Comparison of ENCODE assay signal across 21 cellular contexts in the genomic region with DNA sequence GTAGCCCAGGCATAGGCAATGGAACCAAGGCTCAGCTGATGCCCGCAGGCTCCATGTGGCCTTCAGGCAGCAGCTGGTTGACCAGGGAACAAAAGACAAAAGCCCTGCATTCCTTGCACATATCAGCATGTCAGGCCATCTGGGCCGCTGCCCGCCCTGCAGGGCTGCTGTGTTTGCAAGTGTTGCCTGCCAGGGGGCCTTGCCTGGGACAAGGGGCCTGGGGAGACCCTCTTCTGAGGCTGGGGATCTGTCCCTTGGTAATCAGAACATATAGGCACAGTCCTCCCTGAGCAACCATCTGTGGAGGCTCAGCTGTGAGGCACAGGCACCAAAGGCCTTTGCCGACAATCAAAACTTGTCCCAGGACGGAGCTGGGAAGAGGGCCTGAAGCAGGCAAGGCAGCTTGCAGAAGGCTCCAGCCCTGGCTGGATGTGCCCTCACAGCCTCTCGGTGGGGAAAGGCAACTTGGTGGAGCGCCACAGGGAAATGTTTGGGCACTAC.
DNase-seq lines count a peak whose midpoint lies in the region; ATAC-seq, FAIRE-seq and TF ChIP-seq lines count a peak whose summit lies in the region.
"Had no signal": no experiment of that assay in that cellular context is flagged by ENCODE, and none has a peak within 500 bp of the region (broad histone marks: within the 10 kb centered on the region; RNA-seq: fewer than 3 reads in every experiment).

No MANE protein-coding gene starts in this region.

- H3K27ac ChIP-seq in kidney (ENCODE audit: low read depth in 2 of 2, low read length in 2 of 2): no peak overlapping the region
- no peak overlapping the region for H3K27ac ChIP-seq in sigmoid colon
- no peak overlapping the region for H3K27ac ChIP-seq in PC-9
- H3K27ac ChIP-seq: esophagus muscularis mucosa, left ventricle myocardium inferior, SK-N-MC, vagina had no signal

- no peak overlapping the region for H2AFZ ChIP-seq in PC-9

- no peak overlapping the region for H3K4me3 Mint-ChIP-seq in activated CD4-positive, alpha-beta memory T cell treated with anti-CD3 and anti-CD28 coated beads for 36 hours
- no peak overlapping the region for H3K4me3 Mint-ChIP-seq in activated CD4-positive, alpha-beta memory T cell treated with anti-CD3 and anti-CD28 coated beads, Interleukin-2, amount 10 ng/mL, durations not matched to agents 7 days and 5 days
- H3K4me3 Mint-ChIP-seq: activated CD4-positive, alpha-beta T cell treated with anti-CD3 and anti-CD28 coated beads for 36 hours had no signal

- no peak overlapping the region for H3K4me3 ChIP-seq in kidney (ENCODE audit: low read length in 2 of 2)
- no peak overlapping the region for H3K4me3 ChIP-seq in sigmoid colon
- no peak overlapping the region for H3K4me3 ChIP-seq in PC-9
- H3K4me3 ChIP-seq: esophagus muscularis mucosa, HAP-1, left ventricle myocardium inferior, SK-N-MC, vagina had no signal

- no peak for ATAC-seq in GM18907 (IDR thresholded peaks at IDR 0.05; ENCODE audit: unreplicated experiment)
- ATAC-seq: activated CD4-positive, alpha-beta T cell treated with anti-CD3 and anti-CD28 coated beads for 36 hours; PC-3 had no signal

- no peaks in the 10 kb centered on the region for H3K9me3 Mint-ChIP-seq in activated CD4-positive, alpha-beta memory T cell treated with anti-CD3 and anti-CD28 coated beads for 36 hours
- no peaks in the 10 kb centered on the region for H3K9me3 Mint-ChIP-seq in activated CD4-positive, alpha-beta memory T cell treated with anti-CD3 and anti-CD28 coated beads, Interleukin-2, amount 10 ng/mL, durations not matched to agents 7 days and 5 days

- H3K9ac ChIP-seq in kidney (ENCODE audit: low read length in 2 of 2): no peak overlapping the region

- H3K9me3 ChIP-seq in kidney (ENCODE audit: control insufficient read depth in 1 of 2, low read length in 2 of 2) (no peaks in the 10 kb centered on the region), sigmoid colon (no peaks in the 10 kb centered on the region), PC-9 (ENCODE audit: insufficient read depth, low read depth) (no peaks in the 10 kb centered on the region)
- H3K9me3 ChIP-seq: esophagus muscularis mucosa, HAP-1, left ventricle myocardium inferior, vagina had no signal

- no peaks in the 10 kb centered on the region for H3K79me2 ChIP-seq in PC-9 (ENCODE audit: low read depth)

- H3K36me3 ChIP-seq in kidney (ENCODE audit: control insufficient read depth in 1 of 2, insufficient read depth in 2 of 2, low read length in 2 of 2) (no peaks in the 10 kb centered on the region), sigmoid colon (no peaks in the 10 kb centered on the region), PC-9 (ENCODE audit: low read depth) (no peaks in the 10 kb centered on the region)
- H3K36me3 ChIP-seq: esophagus muscularis mucosa, HAP-1, left ventricle myocardium inferior, vagina had no signal

- POLR2A ChIA-PET in activated CD4-positive, alpha-beta memory T cell treated with anti-CD3 and anti-CD28 coated beads for 36 hours (lab: Charles Lee): no interaction called here
- POLR2A ChIA-PET in activated CD4-positive, alpha-beta memory T cell treated with anti-CD3 and anti-CD28 coated beads, Interleukin-2, amount 10 ng/mL, durations not matched to agents 7 days and 5 days (lab: Charles Lee): no interaction called here
- POLR2A ChIA-PET in PC-9 (lab: Charles Lee; ENCODE audit: unreplicated experiment): no interaction called here

- BruUV-seq in PC-9 (replicated peaks; lab: Mats Ljungman, UMichigan): no TSS peak

- H3F3A ChIP-seq in PC-9 (ENCODE audit: insufficient read depth, low read depth): no peaks in the 10 kb centered on the region

- H3K4me2 ChIP-seq in PC-9: no peak overlapping the region

- TF ChIP-seq EP300 in sigmoid colon (IDR thresholded peaks at IDR 0.05): no peak

- no peaks in the 10 kb centered on the region for H3K9me2 ChIP-seq in PC-9 (ENCODE audit: insufficient read depth)

- FAIRE-seq in kidney (lab: Jason Lieb, UNC): no peak

- peaks cover 46% of the 10 kb centered on the region for H3K27me3 Mint-ChIP-seq in activated CD4-positive, alpha-beta memory T cell treated with anti-CD3 and anti-CD28 coated beads for 36 hours
- peaks cover 34% of the 10 kb centered on the region for H3K27me3 Mint-ChIP-seq in activated CD4-positive, alpha-beta memory T cell treated with anti-CD3 and anti-CD28 coated beads, Interleukin-2, amount 10 ng/mL, durations not matched to agents 7 days and 5 days

- intact Hi-C loops in activated CD4-positive, alpha-beta memory T cell treated with anti-CD3 and anti-CD28 coated beads for 36 hours (cut with micrococcal nuclease): no loop called here
- intact Hi-C loops in kidney (cut with DNase I): no loop called here
- intact Hi-C loops in sigmoid colon (cut with DNase I): no loop called here
- intact Hi-C loops in PC-9 (cut with micrococcal nuclease; ENCODE audit: unreplicated experiment): loop anchor here (10.0 kb wide), 1 partner anchor 378 kb away; no protein-coding TSS in a partner anchor

- H4K20me1 ChIP-seq in PC-9 (ENCODE audit: insufficient read depth): 0 out of 2 replicates have a peak, but pooled peaks cover 3% of the 10 kb centered on the region

- H3K36me3 Mint-ChIP-seq in activated CD4-positive, alpha-beta memory T cell treated with anti-CD3 and anti-CD28 coated beads for 36 hours: no peaks in the 10 kb centered on the region
- H3K36me3 Mint-ChIP-seq in activated CD4-positive, alpha-beta memory T cell treated with anti-CD3 and anti-CD28 coated beads, Interleukin-2, amount 10 ng/mL, durations not matched to agents 7 days and 5 days (ENCODE audit: low read depth): no peaks in the 10 kb centered on the region

- CTCF ChIA-PET in activated CD4-positive, alpha-beta memory T cell treated with anti-CD3 and anti-CD28 coated beads for 36 hours (lab: Charles Lee): interaction anchor here (0.6 to 1.2 kb wide), 4 partner anchors 10 to 773 kb away, joined by 3 read pairs; no protein-coding TSS in a partner anchor
- CTCF ChIA-PET in activated CD4-positive, alpha-beta memory T cell treated with anti-CD3 and anti-CD28 coated beads, Interleukin-2, amount 10 ng/mL, durations not matched to agents 7 days and 5 days (lab: Charles Lee): no interaction called here
- CTCF ChIA-PET in PC-9 (lab: Charles Lee): interaction anchor here (0.7 kb wide), 1 partner anchor 37 kb away, joined by 4 read pairs; no protein-coding TSS in a partner anchor

- no peak for TF ChIP-seq CTCF in kidney (IDR thresholded peaks at IDR 0.05; ENCODE audit: borderline replicate concordance, extremely low read depth, insufficient read depth)
- no peak for TF ChIP-seq CTCF in sigmoid colon (IDR thresholded peaks at IDR 0.05)
- TF ChIP-seq CTCF in PC-9 (conservative IDR thresholded peaks at IDR 0.05): no peak

- H3K27me3 ChIP-seq in sigmoid colon (peaks cover 26 to 85% (median 55%) of the 10 kb centered on the region in 3 donors), PC-9 (ENCODE audit: insufficient read depth, low read depth) (peaks cover 63% of the 10 kb centered on the region)

- H3K4me1 ChIP-seq in kidney (ENCODE audit: control insufficient read depth in 1 of 2, insufficient read depth in 1 of 2, low read depth in 1 of 2, low read length in 2 of 2): peaks cover 0 to 8% of the 10 kb centered on the region in 2 donors
- H3K4me1 ChIP-seq in sigmoid colon: peaks cover 0 to 24% (median 24%) of the 10 kb centered on the region in 4 donors
- H3K4me1 ChIP-seq in PC-9 (replicated peaks; ENCODE audit: insufficient read depth): peaks cover 11% of the 10 kb centered on the region
- H3K4me1 ChIP-seq: HAP-1 had no signal

- peaks cover 16% of the 10 kb centered on the region for H3K4me1 Mint-ChIP-seq in activated CD4-positive, alpha-beta memory T cell treated with anti-CD3 and anti-CD28 coated beads for 36 hours (ENCODE audit: low read depth)
- H3K4me1 Mint-ChIP-seq in activated CD4-positive, alpha-beta memory T cell treated with anti-CD3 and anti-CD28 coated beads, Interleukin-2, amount 10 ng/mL, durations not matched to agents 7 days and 5 days: no peaks in the 10 kb centered on the region

- DNase-seq in activated CD4-positive, alpha-beta memory T cell treated with anti-CD3 and anti-CD28 coated beads for 36 hours: peak; percentile 3
- no peak for DNase-seq in activated CD4-positive, alpha-beta memory T cell treated with anti-CD3 and anti-CD28 coated beads, Interleukin-2, amount 10 ng/mL, durations not matched to agents 7 days and 5 days
- DNase-seq in RPMI7951 (ENCODE audit: low read depth) (peak; percentile 12), kidney (peak; percentile 57), sigmoid colon (peak; percentile 36), PC-9 (no peak), Kasumi-1 (lab: John Stamatoyannopoulos, UW) (no peak)
- DNase-seq: activated CD4-positive, alpha-beta T cell treated with anti-CD3 and anti-CD28 coated beads for 36 hours; activated CD8-positive, alpha-beta memory T cell treated with anti-CD3 and anti-CD28 coated beads, Interleukin-2, amount 50 U/mL, for 4 hours; activated naive CD4-positive, alpha-beta T cell treated with Interleukin-2 at 50 U/mL for 16 hours; Calu3; central memory CD4-positive, alpha-beta T cell; effector CD8-positive, alpha-beta T cell; left ventricle myocardium inferior; NCI-H1417 treated with DMSO at 0.1 percent for 48 hours; PC-3 had no signal

- 71 to 72% methylated on average over 7 of the region's 7 CpGs for WGBS in sigmoid colon, 2 donors

- H3K27ac Mint-ChIP-seq in activated CD4-positive, alpha-beta memory T cell treated with anti-CD3 and anti-CD28 coated beads for 36 hours: no peak overlapping the region
- no peak overlapping the region for H3K27ac Mint-ChIP-seq in activated CD4-positive, alpha-beta memory T cell treated with anti-CD3 and anti-CD28 coated beads, Interleukin-2, amount 10 ng/mL, durations not matched to agents 7 days and 5 days
- H3K27ac Mint-ChIP-seq: activated CD4-positive, alpha-beta T cell treated with anti-CD3 and anti-CD28 coated beads for 36 hours had no signal

- no peak for TF ChIP-seq POLR2A in sigmoid colon (IDR thresholded peaks at IDR 0.05)

Comparison
In these comparisons a context has a peak if more than half of its experiments do, and no peak if none do; other contexts are left out.
1. DNase-seq: peak in activated CD4-positive, alpha-beta memory T cell treated with anti-CD3 and anti-CD28 coated beads for 36 hours (single experiment), RPMI7951 (single experiment), kidney (single experiment) and sigmoid colon (single experiment); none in activated CD4-positive, alpha-beta memory T cell treated with anti-CD3 and anti-CD28 coated beads, Interleukin-2, amount 10 ng/mL, durations not matched to agents 7 days and 5 days (single experiment), PC-9 (0 of 2) and Kasumi-1 (0 of 2).